Comparison of ENCODE assay signal across 8 cellular contexts in the genomic region with DNA sequence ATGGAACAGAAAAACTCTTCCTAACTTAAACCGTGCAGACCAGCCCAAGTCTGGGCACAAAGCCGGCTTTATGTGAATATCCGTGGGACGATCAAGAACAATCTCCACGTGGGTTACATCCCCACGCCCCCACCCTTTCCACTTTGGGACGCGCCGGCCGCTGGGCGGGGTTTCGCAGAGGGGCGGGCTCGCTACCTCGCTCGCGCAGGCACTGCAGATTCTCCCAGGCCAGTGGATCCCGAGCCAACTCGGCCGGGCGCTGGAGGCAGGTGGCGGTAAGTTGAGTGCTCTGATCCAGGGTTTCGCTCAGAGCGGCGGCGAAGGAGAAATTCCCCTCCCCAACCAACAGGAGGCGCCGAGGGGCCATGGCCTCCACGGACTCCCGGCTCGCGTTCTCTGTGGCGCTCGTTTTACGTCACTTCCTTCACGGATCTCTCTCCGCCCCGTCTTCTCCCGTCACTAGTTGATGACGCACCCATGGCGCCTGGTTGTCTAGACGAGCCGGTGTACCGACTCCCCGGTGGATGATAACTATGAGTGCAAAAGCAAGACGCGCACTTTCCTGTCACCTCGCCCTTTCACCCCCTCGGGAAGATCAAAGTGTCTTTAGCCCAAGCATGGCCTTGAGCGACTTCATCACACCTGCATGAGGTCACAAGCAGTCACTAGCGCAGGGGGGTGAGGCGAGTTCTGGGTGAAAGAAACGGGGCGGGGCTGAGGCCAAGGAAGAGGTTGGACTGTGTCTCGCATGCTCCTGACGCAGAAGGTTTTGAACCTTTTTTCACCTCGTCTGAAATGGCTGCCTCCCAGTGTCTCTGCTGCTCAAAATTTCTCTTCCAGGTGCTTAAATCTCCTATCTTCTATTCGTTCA. TPM values are rescaled to one million over a fixed set of nuclear protein-coding genes. Genes with fewer than 3 reads are reported as not detected.
DNase-seq lines count a peak whose midpoint lies in the region; ATAC-seq and TF ChIP-seq lines count a peak whose summit lies in the region.

A gene with protein sequence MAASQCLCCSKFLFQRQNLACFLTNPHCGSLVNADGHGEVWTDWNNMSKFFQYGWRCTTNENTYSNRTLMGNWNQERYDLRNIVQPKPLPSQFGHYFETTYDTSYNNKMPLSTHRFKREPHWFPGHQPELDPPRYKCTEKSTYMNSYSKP (plus strand): TSS at position 776 of the 871 bp plus-strand sequence. CDS start 20 bp downstream, at position 796.
A gene with protein sequence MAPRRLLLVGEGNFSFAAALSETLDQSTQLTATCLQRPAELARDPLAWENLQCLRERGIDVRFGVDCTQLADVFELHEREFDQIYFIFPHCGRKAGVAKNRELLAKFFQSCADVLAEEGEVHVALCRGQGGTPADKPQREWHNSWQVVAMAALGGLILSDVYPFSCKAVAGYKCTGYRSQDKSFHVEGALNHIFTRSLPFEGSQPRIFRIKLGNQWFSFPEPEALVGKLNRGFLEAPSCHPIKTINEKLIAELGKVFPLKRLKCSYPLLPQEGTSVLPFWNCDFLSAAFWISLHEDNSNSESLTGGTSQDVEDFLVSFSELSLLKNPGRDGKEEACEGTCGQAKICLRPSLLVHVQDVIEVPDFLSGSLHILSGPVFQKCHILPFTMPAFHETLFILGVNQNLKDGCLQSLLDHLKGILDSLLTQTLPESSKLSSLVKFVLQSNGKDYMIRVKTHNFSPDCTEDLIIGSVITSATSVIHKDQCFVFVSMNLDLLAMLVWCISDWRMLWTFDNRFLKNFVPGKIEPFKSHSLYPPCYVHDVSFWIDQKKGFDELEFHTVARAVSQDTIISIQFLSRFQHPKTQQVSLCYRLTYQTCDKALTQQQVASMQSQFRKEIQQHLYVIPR (minus strand): TSS at position 400 of the 871 bp plus-strand sequence. CDS start 33 bp downstream, at position 367.

- H3K9me3 Mint-ChIP-seq in activated B cell treated with CpG ODN at 0.5 μM for 24 hours = no peaks in the 10 kb centered on the region

- H3K27me3 Mint-ChIP-seq in activated B cell treated with CpG ODN at 0.5 μM for 24 hours = no peaks in the 10 kb centered on the region

- 0 to 1% (median 0%) methylated on average over 38 to 58 of the region's 58 CpGs for WGBS in spleen, 5 donors

- peak within 1 kb of the TSS; percentile 32 to 82 (median 68) for H3K4me3 ChIP-seq in spleen

- POLR2A ChIA-PET in activated B cell treated with CpG ODN at 0.5 μM for 24 hours (lab: Charles Lee) = interaction anchor here (0.8 to 1.2 kb wide), 3 partner anchors 8 to 60 kb away, joined by 3 to 10 read pairs (median 6); a partner anchor contains a TSS

- peak within 1 kb of the TSS; percentile 100 for H3K27ac Mint-ChIP-seq in activated B cell treated with CpG ODN at 0.5 μM for 24 hours

- peaks cover 0 to 33% (median 8%) of the 10 kb centered on the region in 6 donors for H3K36me3 ChIP-seq in spleen

- peaks cover 8 to 30% (median 17%) of the 10 kb centered on the region in 6 donors for H3K4me1 ChIP-seq in spleen

- H3K27ac ChIP-seq in caudate nucleus (ENCODE audit: low read depth, low read length) = peak within 1 kb of the TSS; percentile 98
- peak within 1 kb of the TSS; percentile 93 to 97 (median 96) for H3K27ac ChIP-seq in spleen

- peaks cover 31% of the 10 kb centered on the region for H3K36me3 Mint-ChIP-seq in activated B cell treated with CpG ODN at 0.5 μM for 24 hours (ENCODE audit: low read depth)

- ATAC-seq in GM18909 (IDR thresholded peaks at IDR 0.05; ENCODE audit: poor library complexity, unreplicated experiment) = peak; percentile 94
- ATAC-seq in HG03175 (IDR thresholded peaks at IDR 0.05; ENCODE audit: unreplicated experiment) = peak; percentile 93
- peak; percentile 88 for ATAC-seq in activated B cell treated with CpG ODN at 0.5 μM for 24 hours (ENCODE audit: low read depth)

- H3K4me1 Mint-ChIP-seq in activated B cell treated with CpG ODN at 0.5 μM for 24 hours = peaks cover 17% of the 10 kb centered on the region

- peak within 1 kb of the TSS; percentile 96 for H3K4me3 Mint-ChIP-seq in activated B cell treated with CpG ODN at 0.5 μM for 24 hours

- intact Hi-C loops in activated B cell treated with CpG ODN at 0.5 μM for 24 hours (cut with micrococcal nuclease) = loop anchor here (1.0 to 10.0 kb wide), 13 partner anchors 8 to 1582 kb away; a partner anchor contains a TSS
- intact Hi-C loops in spleen (cut with DNase I; ENCODE audit: low total_unique reads) = loop anchor here (2.0 kb wide), 1 partner anchor 48 kb away; no protein-coding TSS in a partner anchor

- peak; percentile 99 for TF ChIP-seq CTCF in AG09319 (IDR thresholded peaks at IDR 0.05; ENCODE audit: low read depth, low read length)
- TF ChIP-seq CTCF in activated B cell treated with CpG ODN at 0.5 μM for 24 hours (IDR thresholded peaks at IDR 0.05) = peak; percentile 59
- peak; percentile 78 to 97 (median 94) for TF ChIP-seq CTCF in spleen (IDR thresholded peaks at IDR 0.05 in 8 of 11, conservative IDR thresholded peaks at IDR 0.05 in 3 of 11)

- CTCF ChIA-PET in activated B cell treated with CpG ODN at 0.5 μM for 24 hours (lab: Charles Lee) = interaction anchor here (1.1 to 1.7 kb wide), 4 partner anchors 48 to 401 kb away, joined by 3 to 6 read pairs (median 3); no protein-coding TSS in a partner anchor

- TF ChIP-seq POLR2A in spleen (IDR thresholded peaks at IDR 0.05) = peak in 2 of 3 donors; percentile 25 to 63

- no peaks in the 10 kb centered on the region for H3K27me3 ChIP-seq in spleen (replicated peaks in 1 of 7)

- no peaks in the 10 kb centered on the region for H3K9me3 ChIP-seq in spleen

- DNase-seq in AG09319 (ENCODE audit: extremely low read depth, low read depth) (peak; percentile 91), NCI-H2227 treated with DMSO at 0.1 percent for 48 hours (lab: John Stamatoyannopoulos, UW) (peak; percentile 97), activated B cell treated with CpG ODN at 0.5 μM for 24 hours (peak; percentile 88), caudate nucleus (lab: John Stamatoyannopoulos, UW) (peak; percentile 45 to 98 (median 95)), inferior parietal cortex (ENCODE audit: extremely low spot score) (peak; percentile 99), spleen (peak; percentile 99)

RNA-seq across cellular contexts. Expression of the first gene that starts in this region (rescaled TPM):
- total RNA-seq in activated B cell treated with CpG ODN at 0.5 μM for 24 hours (11.6 and 13.7 TPM in 2 replicates), spleen (10 to 100 TPM in 6 of 7 donors, 1 to 10 TPM in 1; 9.4 to 15.3 (median 12.4) TPM)
- polyA plus RNA-seq in spleen = 10 to 100 TPM; 18.5 to 37.1 (median 29.4) TPM

RNA-seq across cellular contexts. Expression of the second gene that starts in this region (rescaled TPM):
- 7.4 and 7.8 TPM in 2 replicates for total RNA-seq in activated B cell treated with CpG ODN at 0.5 μM for 24 hours
- 1 to 10 TPM; 1.9 to 4.0 (median 3.6) TPM for total RNA-seq in spleen
- 1 to 10 TPM; 3.5 to 4.1 (median 3.7) TPM for polyA plus RNA-seq in spleen

Comparison
In these comparisons a context has a peak if more than half of its experiments do, and no peak if none do; other contexts are left out.
1. Peak in every context shown above with its lines: DNase-seq, ATAC-seq, H3K4me3 ChIP-seq and H3K27ac ChIP-seq.